2 cellular contexts compared by ENCODE assay signal in the genomic region with DNA sequence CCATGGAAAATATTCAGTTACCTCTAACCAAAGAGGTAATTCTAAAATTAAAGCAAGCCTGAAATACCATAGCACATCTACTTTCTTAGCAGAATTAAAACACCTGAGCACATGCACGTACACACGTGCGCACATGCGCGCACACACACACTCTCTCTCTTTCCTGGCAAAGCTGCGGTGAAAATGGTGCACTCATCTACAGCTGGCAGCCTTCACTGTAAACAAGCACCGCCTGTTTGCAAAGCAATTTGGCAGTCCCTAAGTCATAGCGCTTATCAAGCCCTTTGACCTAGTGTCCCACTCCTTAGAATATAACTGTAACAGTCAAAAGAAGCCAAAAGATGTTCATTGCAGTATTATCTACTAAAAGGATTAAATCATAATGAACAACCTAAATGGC.
TF ChIP-seq lines count a peak whose summit lies in the region.

No MANE protein-coding gene starts in this region.

TF ChIP-seq in liver, 16 proteins besides CTCF, POLR2A, EP300 and RAD21 (continued from another document):
- TF ChIP-seq, protein P1, sequence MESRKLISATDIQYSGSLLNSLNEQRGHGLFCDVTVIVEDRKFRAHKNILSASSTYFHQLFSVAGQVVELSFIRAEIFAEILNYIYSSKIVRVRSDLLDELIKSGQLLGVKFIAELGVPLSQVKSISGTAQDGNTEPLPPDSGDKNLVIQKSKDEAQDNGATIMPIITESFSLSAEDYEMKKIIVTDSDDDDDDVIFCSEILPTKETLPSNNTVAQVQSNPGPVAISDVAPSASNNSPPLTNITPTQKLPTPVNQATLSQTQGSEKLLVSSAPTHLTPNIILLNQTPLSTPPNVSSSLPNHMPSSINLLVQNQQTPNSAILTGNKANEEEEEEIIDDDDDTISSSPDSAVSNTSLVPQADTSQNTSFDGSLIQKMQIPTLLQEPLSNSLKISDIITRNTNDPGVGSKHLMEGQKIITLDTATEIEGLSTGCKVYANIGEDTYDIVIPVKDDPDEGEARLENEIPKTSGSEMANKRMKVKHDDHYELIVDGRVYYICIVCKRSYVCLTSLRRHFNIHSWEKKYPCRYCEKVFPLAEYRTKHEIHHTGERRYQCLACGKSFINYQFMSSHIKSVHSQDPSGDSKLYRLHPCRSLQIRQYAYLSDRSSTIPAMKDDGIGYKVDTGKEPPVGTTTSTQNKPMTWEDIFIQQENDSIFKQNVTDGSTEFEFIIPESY (IDR thresholded peaks at IDR 0.05), result peak; percentile 69
- TF ChIP-seq, protein P2, sequence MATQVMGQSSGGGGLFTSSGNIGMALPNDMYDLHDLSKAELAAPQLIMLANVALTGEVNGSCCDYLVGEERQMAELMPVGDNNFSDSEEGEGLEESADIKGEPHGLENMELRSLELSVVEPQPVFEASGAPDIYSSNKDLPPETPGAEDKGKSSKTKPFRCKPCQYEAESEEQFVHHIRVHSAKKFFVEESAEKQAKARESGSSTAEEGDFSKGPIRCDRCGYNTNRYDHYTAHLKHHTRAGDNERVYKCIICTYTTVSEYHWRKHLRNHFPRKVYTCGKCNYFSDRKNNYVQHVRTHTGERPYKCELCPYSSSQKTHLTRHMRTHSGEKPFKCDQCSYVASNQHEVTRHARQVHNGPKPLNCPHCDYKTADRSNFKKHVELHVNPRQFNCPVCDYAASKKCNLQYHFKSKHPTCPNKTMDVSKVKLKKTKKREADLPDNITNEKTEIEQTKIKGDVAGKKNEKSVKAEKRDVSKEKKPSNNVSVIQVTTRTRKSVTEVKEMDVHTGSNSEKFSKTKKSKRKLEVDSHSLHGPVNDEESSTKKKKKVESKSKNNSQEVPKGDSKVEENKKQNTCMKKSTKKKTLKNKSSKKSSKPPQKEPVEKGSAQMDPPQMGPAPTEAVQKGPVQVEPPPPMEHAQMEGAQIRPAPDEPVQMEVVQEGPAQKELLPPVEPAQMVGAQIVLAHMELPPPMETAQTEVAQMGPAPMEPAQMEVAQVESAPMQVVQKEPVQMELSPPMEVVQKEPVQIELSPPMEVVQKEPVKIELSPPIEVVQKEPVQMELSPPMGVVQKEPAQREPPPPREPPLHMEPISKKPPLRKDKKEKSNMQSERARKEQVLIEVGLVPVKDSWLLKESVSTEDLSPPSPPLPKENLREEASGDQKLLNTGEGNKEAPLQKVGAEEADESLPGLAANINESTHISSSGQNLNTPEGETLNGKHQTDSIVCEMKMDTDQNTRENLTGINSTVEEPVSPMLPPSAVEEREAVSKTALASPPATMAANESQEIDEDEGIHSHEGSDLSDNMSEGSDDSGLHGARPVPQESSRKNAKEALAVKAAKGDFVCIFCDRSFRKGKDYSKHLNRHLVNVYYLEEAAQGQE (IDR thresholded peaks at IDR 0.05), result peak; percentile 59

TF ChIP-seq in HepG2, 621 proteins besides CTCF, POLR2A, EP300 and RAD21 (continued from another document):
- TF ChIP-seq, protein P3, sequence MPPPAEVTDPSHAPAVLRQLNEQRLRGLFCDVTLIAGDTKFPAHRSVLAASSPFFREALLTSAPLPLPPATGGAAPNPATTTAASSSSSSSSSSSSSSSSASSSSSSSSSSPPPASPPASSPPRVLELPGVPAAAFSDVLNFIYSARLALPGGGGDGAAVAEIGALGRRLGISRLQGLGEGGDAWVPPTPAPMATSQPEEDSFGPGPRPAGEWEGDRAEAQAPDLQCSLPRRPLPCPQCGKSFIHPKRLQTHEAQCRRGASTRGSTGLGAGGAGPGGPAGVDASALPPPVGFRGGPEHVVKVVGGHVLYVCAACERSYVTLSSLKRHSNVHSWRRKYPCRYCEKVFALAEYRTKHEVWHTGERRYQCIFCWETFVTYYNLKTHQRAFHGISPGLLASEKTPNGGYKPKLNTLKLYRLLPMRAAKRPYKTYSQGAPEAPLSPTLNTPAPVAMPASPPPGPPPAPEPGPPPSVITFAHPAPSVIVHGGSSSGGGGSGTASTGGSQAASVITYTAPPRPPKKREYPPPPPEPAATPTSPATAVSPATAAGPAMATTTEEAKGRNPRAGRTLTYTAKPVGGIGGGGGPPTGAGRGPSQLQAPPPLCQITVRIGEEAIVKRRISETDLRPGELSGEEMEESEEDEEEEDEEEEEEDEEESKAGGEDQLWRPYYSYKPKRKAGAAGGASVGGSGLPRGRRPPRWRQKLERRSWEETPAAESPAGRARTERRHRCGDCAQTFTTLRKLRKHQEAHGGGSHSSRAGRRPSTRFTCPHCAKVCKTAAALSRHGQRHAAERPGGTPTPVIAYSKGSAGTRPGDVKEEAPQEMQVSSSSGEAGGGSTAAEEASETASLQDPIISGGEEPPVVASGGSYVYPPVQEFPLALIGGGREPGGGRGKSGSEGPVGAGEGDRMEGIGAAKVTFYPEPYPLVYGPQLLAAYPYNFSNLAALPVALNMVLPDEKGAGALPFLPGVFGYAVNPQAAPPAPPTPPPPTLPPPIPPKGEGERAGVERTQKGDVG (CRISPR knock-in tag; IDR thresholded peaks at IDR 0.05; ENCODE audit: borderline replicate concordance), result no peak
- TF ChIP-seq, protein P4, sequence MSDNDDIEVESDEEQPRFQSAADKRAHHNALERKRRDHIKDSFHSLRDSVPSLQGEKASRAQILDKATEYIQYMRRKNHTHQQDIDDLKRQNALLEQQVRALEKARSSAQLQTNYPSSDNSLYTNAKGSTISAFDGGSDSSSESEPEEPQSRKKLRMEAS (IDR thresholded peaks at IDR 0.05), result no peak
- TF ChIP-seq SRSF1 (optimal IDR thresholded peaks at IDR 0.05; ENCODE audit: low read depth, low read length) (no peak), ZFP62 (CRISPR knock-in tag; IDR thresholded peaks at IDR 0.05) (no peak), PAWR (CRISPR knock-in tag; IDR thresholded peaks at IDR 0.05; ENCODE audit: borderline replicate concordance) (no peak), PHF8 (CRISPR knock-in tag; IDR thresholded peaks at IDR 0.05) (no peak), MEF2D (CRISPR knock-in tag; IDR thresholded peaks at IDR 0.05) (no peak), KLF13 (CRISPR knock-in tag; IDR thresholded peaks at IDR 0.05) (no peak), ASH2L (IDR thresholded peaks at IDR 0.05; ENCODE audit: insufficient read length, low read depth, low read length) (no peak), SRY (CRISPR knock-in tag; IDR thresholded peaks at IDR 0.05) (no peak), ZNF724P (CRISPR knock-in tag; IDR thresholded peaks at IDR 0.05; ENCODE audit: borderline replicate concordance) (no peak)
- TF ChIP-seq, protein P5, sequence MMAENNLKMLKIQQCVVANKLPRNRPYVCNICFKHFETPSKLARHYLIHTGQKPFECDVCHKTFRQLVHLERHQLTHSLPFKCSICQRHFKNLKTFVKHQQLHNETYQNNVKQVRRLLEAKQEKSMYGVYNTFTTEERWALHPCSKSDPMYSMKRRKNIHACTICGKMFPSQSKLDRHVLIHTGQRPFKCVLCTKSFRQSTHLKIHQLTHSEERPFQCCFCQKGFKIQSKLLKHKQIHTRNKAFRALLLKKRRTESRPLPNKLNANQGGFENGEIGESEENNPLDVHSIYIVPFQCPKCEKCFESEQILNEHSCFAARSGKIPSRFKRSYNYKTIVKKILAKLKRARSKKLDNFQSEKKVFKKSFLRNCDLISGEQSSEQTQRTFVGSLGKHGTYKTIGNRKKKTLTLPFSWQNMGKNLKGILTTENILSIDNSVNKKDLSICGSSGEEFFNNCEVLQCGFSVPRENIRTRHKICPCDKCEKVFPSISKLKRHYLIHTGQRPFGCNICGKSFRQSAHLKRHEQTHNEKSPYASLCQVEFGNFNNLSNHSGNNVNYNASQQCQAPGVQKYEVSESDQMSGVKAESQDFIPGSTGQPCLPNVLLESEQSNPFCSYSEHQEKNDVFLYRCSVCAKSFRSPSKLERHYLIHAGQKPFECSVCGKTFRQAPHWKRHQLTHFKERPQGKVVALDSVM (CRISPR knock-in tag; IDR thresholded peaks at IDR 0.05), result no peak
- TF ChIP-seq, protein P6, sequence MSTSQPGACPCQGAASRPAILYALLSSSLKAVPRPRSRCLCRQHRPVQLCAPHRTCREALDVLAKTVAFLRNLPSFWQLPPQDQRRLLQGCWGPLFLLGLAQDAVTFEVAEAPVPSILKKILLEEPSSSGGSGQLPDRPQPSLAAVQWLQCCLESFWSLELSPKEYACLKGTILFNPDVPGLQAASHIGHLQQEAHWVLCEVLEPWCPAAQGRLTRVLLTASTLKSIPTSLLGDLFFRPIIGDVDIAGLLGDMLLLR (CRISPR knock-in tag; IDR thresholded peaks at IDR 0.05), result no peak
